Comparison of ENCODE assay signal across 8 cellular contexts in genomic region chr9:117704597-117704996, GRCh38. TPM values are rescaled to one million over a fixed set of nuclear protein-coding genes. Genes with fewer than 3 reads are reported as not detected.
DNase-seq lines count a peak whose midpoint lies in the region; ATAC-seq, FAIRE-seq and TF ChIP-seq lines count a peak whose summit lies in the region.

No MANE protein-coding gene starts in this region.

- H3K9me3 ChIP-seq in astrocyte (ENCODE audit: insufficient read depth, low read depth, low read length) (no peaks in the 10 kb centered on the region), lung (ENCODE audit: control insufficient read depth in 2 of 2, insufficient read depth in 1 of 2, low read length in 1 of 2) (peaks cover 0 to 3% of the 10 kb centered on the region in 2 donors), thyroid gland (no peaks in the 10 kb centered on the region)

- H3K27me3 ChIP-seq in astrocyte (ENCODE audit: insufficient read depth, low read length) (no peaks in the 10 kb centered on the region), lung (ENCODE audit: control insufficient read depth, insufficient read depth) (no peaks in the 10 kb centered on the region), thyroid gland (no peaks in the 10 kb centered on the region)

- DNase-seq in astrocyte (ENCODE audit: low read depth): no peak
- DNase-seq in lung (ENCODE audit: low spot score): no peak
- DNase-seq in thyroid gland: no peak
- DNase-seq in HK-2 (ENCODE audit: unreplicated experiment): no peak
- no peak for DNase-seq in HEK293T (ENCODE audit: extremely low spot score)
- no peak for DNase-seq in UCSD-AML1 (lab: John Stamatoyannopoulos, UW; ENCODE audit: unreplicated experiment)
- no peak for DNase-seq in foreskin melanocyte

- POLR2A ChIA-PET in HEK293T (lab: Yijun Ruan, JAX): no interaction called here

- H3K27ac ChIP-seq in astrocyte (ENCODE audit: low read depth, low read length) (peak overlapping the region; percentile 87), lung (ENCODE audit: low read depth in 1 of 2, low read length in 1 of 2) (peak overlapping the region; percentile 60 to 95), thyroid gland (peak overlapping the region; percentile 51 to 88 (median 74))

- H4K20me1 ChIP-seq in astrocyte (ENCODE audit: insufficient read depth, low read length): peaks cover 31% of the 10 kb centered on the region

- TF ChIP-seq CTCF in astrocyte (IDR thresholded peaks at IDR 0.05; ENCODE audit: insufficient read depth, low read depth, low read length) (no peak), lung (IDR thresholded peaks at IDR 0.05; ENCODE audit: control extremely low read depth, extremely low read depth) (no peak), thyroid gland (IDR thresholded peaks at IDR 0.05) (no peak)

- intact Hi-C loops in thyroid gland (cut with DNase I): no loop called here

- WGBS in lung, 2 donors: 39 to 63% methylated on average over 1 of the region's 1 CpG
- 58% methylated on average over 1 of the region's 1 CpG for WGBS in thyroid gland, 2 donors

- no peaks in the 10 kb centered on the region for H3K36me3 Mint-ChIP-seq in astrocyte (ENCODE audit: low read depth, unreplicated experiment)

- peak overlapping the region; percentile 88 for H3K27ac Mint-ChIP-seq in astrocyte (ENCODE audit: unreplicated experiment)

- no peak for FAIRE-seq in astrocyte (lab: Jason Lieb, UNC)

- peak overlapping the region; percentile 37 for H2AFZ ChIP-seq in astrocyte (ENCODE audit: low read depth, low read length)

- H3K4me2 ChIP-seq in astrocyte (ENCODE audit: low read length): peak overlapping the region; percentile 90

- peak overlapping the region; percentile 76 for H3K4me3 Mint-ChIP-seq in astrocyte (ENCODE audit: unreplicated experiment)

- TF ChIP-seq POLR2A in thyroid gland (IDR thresholded peaks at IDR 0.05): no peak

- CTCF ChIA-PET in HEK293T (lab: Yijun Ruan, JAX): no interaction called here

- H3K27me3 Mint-ChIP-seq in astrocyte (ENCODE audit: low read depth, unreplicated experiment): no peaks in the 10 kb centered on the region

- H3K79me2 ChIP-seq in astrocyte (ENCODE audit: insufficient read depth, low read length): peaks cover 52% of the 10 kb centered on the region

- H3K9ac ChIP-seq in astrocyte (ENCODE audit: low read length): peak overlapping the region; percentile 86

- H3K4me1 ChIP-seq in astrocyte (ENCODE audit: insufficient read depth, low read length) (peaks cover 18% of the 10 kb centered on the region), lung (ENCODE audit: control insufficient read depth in 2 of 2, insufficient read depth in 2 of 2, low read length in 2 of 2) (no peaks in the 10 kb centered on the region), thyroid gland (peaks cover 3 to 5% of the 10 kb centered on the region in 2 donors)

- H3K4me3 ChIP-seq in astrocyte (ENCODE audit: insufficient read depth, low read depth, low read length) (peak overlapping the region; percentile 74), lung (peak overlapping the region; percentile 44), thyroid gland (replicated peaks in 1 of 3) (peak overlapping the region in 1 of 3 donors; percentile 27)

- peak; percentile 11 for ATAC-seq in HG02852 (IDR thresholded peaks at IDR 0.05; ENCODE audit: unreplicated experiment)
- no peak for ATAC-seq in lung (ENCODE audit: insufficient read depth, low FRiP score)

- peaks cover 9% of the 10 kb centered on the region for H3K36me3 ChIP-seq in astrocyte (ENCODE audit: insufficient read depth, low read length)
- peaks cover 0 to 1% of the 10 kb centered on the region in 2 donors for H3K36me3 ChIP-seq in lung (ENCODE audit: control insufficient read depth in 2 of 2, insufficient read depth in 2 of 2, low read length in 2 of 2)
- no peaks in the 10 kb centered on the region for H3K36me3 ChIP-seq in thyroid gland

- peaks cover 22% of the 10 kb centered on the region for H3K4me1 Mint-ChIP-seq in astrocyte (ENCODE audit: low read depth, unreplicated experiment)

- peaks cover 3% of the 10 kb centered on the region for H3K9me3 Mint-ChIP-seq in astrocyte (ENCODE audit: unreplicated experiment)

TF ChIP-seq in HEK293T, 16 proteins besides CTCF, POLR2A, EP300 and RAD21:
- TF ChIP-seq SP1 (IDR thresholded peaks at IDR 0.05) (no peak), L3MBTL2 (conservative IDR thresholded peaks at IDR 0.05) (no peak), FOXM1 (IDR thresholded peaks at IDR 0.05; ENCODE audit: borderline replicate concordance) (no peak), FOXA1 (IDR thresholded peaks at IDR 0.05) (no peak), TARDBP (IDR thresholded peaks at IDR 0.05) (no peak), LEF1 (IDR thresholded peaks at IDR 0.05; ENCODE audit: borderline replicate concordance) (no peak), SUZ12 (IDR thresholded peaks at IDR 0.05) (no peak), NFRKB (IDR thresholded peaks at IDR 0.05) (no peak), BHLHE40 (IDR thresholded peaks at IDR 0.05; ENCODE audit: borderline replicate concordance) (no peak), ARNT (IDR thresholded peaks at IDR 0.05) (no peak), ELF4 (IDR thresholded peaks at IDR 0.05) (no peak), ZNF384 (IDR thresholded peaks at IDR 0.05) (no peak), FOXK2 (IDR thresholded peaks at IDR 0.05) (no peak), HDGF (IDR thresholded peaks at IDR 0.05; ENCODE audit: borderline replicate concordance) (no peak), CTBP1 (IDR thresholded peaks at IDR 0.05; ENCODE audit: borderline replicate concordance) (no peak)
- TF ChIP-seq, protein P1, sequence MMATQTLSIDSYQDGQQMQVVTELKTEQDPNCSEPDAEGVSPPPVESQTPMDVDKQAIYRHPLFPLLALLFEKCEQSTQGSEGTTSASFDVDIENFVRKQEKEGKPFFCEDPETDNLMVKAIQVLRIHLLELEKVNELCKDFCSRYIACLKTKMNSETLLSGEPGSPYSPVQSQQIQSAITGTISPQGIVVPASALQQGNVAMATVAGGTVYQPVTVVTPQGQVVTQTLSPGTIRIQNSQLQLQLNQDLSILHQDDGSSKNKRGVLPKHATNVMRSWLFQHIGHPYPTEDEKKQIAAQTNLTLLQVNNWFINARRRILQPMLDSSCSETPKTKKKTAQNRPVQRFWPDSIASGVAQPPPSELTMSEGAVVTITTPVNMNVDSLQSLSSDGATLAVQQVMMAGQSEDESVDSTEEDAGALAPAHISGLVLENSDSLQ (IDR thresholded peaks at IDR 0.05): no peak

RNA-seq across cellular contexts. Expression of gene TLR4, which starts 0.4 kb away (rescaled TPM):
- 7.4 and 9.1 TPM in 2 replicates for total RNA-seq in astrocyte
- 10 to 100 TPM; 19.0 to 32.7 TPM for total RNA-seq in lung
- polyA plus RNA-seq in lung: 10 to 100 TPM in 1 of 2 donors, 1 to 10 TPM in 1; 4.5 to 41.6 TPM
- 10 to 100 TPM in 3 of 4 donors, 1 to 10 TPM in 1; 9.8 to 59.0 (median 36.0) TPM for total RNA-seq in thyroid gland
